In the genomic region with DNA sequence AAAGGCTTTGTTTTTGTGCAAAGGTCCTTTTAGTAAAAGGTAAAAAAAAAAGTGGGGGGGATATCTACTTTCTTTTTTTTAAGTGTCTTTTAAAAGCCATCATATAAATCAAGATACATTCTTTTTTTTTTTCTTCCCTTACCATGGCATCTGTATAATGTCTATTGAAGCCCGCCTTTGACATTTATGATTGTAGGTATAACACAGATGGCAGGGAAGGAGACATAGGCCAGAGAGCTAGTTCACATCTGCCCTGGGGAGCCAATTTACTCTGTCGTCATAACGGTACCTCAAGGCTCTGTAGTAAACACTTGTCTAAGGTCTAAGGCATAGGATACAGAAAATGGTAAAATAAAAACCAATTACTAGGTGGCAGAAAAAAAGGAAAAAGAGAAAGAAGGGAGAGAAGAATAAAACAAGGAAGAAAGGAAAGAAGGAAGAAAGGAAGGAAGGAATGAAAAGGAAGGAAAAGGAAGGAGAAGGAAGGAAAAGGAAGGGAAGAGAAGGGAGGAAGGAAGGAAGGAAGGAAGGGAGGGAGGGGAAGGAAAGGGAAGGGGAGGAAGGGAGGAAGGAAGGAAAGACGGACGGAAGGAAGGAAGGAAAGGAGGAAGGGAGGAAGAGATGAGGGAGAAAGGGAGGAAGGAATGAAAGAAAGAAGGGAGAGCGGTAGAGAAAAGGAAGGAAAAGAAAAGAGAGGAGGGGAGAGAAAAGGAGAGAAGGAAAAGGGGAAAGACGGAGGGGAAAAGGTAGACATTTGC, we compare ENCODE assay signal across 3 cellular contexts.
A peak's percentile ranks its signal among the peaks of the same experiment; 100 is the strongest.
TF ChIP-seq lines count a peak whose summit lies in the region.

No MANE protein-coding gene starts in this region.

TF ChIP-seq in HepG2, 621 proteins besides CTCF, POLR2A, EP300 and RAD21 (continues in another document):
- 0 out of 2 replicates have a peak, but pooled peaks have one; percentile 36 for TF ChIP-seq ATM (IDR thresholded peaks at IDR 0.05; ENCODE audit: borderline replicate concordance)
- TF ChIP-seq ADNP (CRISPR knock-in tag; IDR thresholded peaks at IDR 0.05) = no peak
- 0 out of 2 replicates have a peak, but pooled peaks have one; percentile 17 for TF ChIP-seq FOXA1 (IDR thresholded peaks at IDR 0.05)
- no peak for TF ChIP-seq FOXA1 (CRISPR knock-in tag; IDR thresholded peaks at IDR 0.05)
- no peak for TF ChIP-seq KDM5A (IDR thresholded peaks at IDR 0.05; ENCODE audit: borderline replicate concordance, low read length)
- TF ChIP-seq NBN (conservative IDR thresholded peaks at IDR 0.05) = peak; percentile 85; the same call in 1 of the 2 replicates
- TF ChIP-seq SOX6 (IDR thresholded peaks at IDR 0.05) = 0 out of 2 replicates have a peak, but pooled peaks have one; percentile 16
- TF ChIP-seq SOX6 (CRISPR knock-in tag; IDR thresholded peaks at IDR 0.05) = no peak
- TF ChIP-seq IKZF1 (IDR thresholded peaks at IDR 0.05) = peak; percentile 69; the same call in 1 of the 2 replicates
- TF ChIP-seq PCBP2 (optimal IDR thresholded peaks at IDR 0.05; ENCODE audit: low read depth, low read length, poor library complexity, severe bottlenecking) = peak; percentile 66
- no peak for TF ChIP-seq ZNF20 (CRISPR knock-in tag; IDR thresholded peaks at IDR 0.05)
- 0 out of 2 replicates have a peak, but pooled peaks have one; percentile 28 for TF ChIP-seq TRIM22 (IDR thresholded peaks at IDR 0.05)
- peak; percentile 59; the same call in 1 of the 2 replicates for TF ChIP-seq ZNF512 (CRISPR knock-in tag; IDR thresholded peaks at IDR 0.05)
- no peak for TF ChIP-seq MAFK (conservative IDR thresholded peaks at IDR 0.05 in 1 of 2, IDR thresholded peaks at IDR 0.05 in 1 of 2; ENCODE audit: low read length in 2 of 2)
- peak; percentile 61 for TF ChIP-seq HNRNPK (IDR thresholded peaks at IDR 0.05; ENCODE audit: low read depth, low read length, poor library complexity, severe bottlenecking)
- TF ChIP-seq, protein P1, sequence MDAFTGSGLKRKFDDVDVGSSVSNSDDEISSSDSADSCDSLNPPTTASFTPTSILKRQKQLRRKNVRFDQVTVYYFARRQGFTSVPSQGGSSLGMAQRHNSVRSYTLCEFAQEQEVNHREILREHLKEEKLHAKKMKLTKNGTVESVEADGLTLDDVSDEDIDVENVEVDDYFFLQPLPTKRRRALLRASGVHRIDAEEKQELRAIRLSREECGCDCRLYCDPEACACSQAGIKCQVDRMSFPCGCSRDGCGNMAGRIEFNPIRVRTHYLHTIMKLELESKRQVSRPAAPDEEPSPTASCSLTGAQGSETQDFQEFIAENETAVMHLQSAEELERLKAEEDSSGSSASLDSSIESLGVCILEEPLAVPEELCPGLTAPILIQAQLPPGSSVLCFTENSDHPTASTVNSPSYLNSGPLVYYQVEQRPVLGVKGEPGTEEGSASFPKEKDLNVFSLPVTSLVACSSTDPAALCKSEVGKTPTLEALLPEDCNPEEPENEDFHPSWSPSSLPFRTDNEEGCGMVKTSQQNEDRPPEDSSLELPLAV (CRISPR knock-in tag; conservative IDR thresholded peaks at IDR 0.05; ENCODE audit: low read depth) = no peak

TF ChIP-seq in H1, 55 proteins besides CTCF, POLR2A, EP300 and RAD21:
- no peak for TF ChIP-seq SIN3A (conservative IDR thresholded peaks at IDR 0.05 in 1 of 2, IDR thresholded peaks at IDR 0.05 in 1 of 2; ENCODE audit: low read depth in 1 of 2, low read length in 2 of 2)
- TF ChIP-seq JUND (IDR thresholded peaks at IDR 0.05; ENCODE audit: low read length) = no peak
- TF ChIP-seq CREB1 (IDR thresholded peaks at IDR 0.05) = no peak
- no peak for TF ChIP-seq ZNF274 (IDR thresholded peaks at IDR 0.05; ENCODE audit: borderline replicate concordance, extremely low read depth, low read length)
- no peak for TF ChIP-seq CBX8 (IDR thresholded peaks at IDR 0.05; ENCODE audit: borderline replicate concordance, low read depth, low read length)
- TF ChIP-seq POLR2AphosphoS5 (IDR thresholded peaks at IDR 0.05; ENCODE audit: low read depth, low read length) = no peak
TF ChIP-seq in H1: peak in this region for 0.

TF ChIP-seq in neural cell, 6 proteins besides CTCF, POLR2A, EP300 and RAD21:
- TF ChIP-seq EZH2 (IDR thresholded peaks at IDR 0.05; ENCODE audit: borderline replicate concordance, insufficient read depth, low read length, poor library complexity, severe bottlenecking) = peak; percentile 64
- TF ChIP-seq TAF1 (IDR thresholded peaks at IDR 0.05; ENCODE audit: low read depth) = no peak
TF ChIP-seq in neural cell: peak in this region for 1.
